Comparison of ENCODE assay signal across 8 cellular contexts in genomic region chr2:172253190-172254052, GRCh38.
A peak's percentile ranks its signal among the peaks of the same experiment; 100 is the strongest.
DNase-seq lines count a peak whose midpoint lies in the region; ATAC-seq and TF ChIP-seq lines count a peak whose summit lies in the region.

No MANE protein-coding gene starts in this region.

- H3K4me1 ChIP-seq in gastrocnemius medialis: no peaks in the 10 kb centered on the region

- peak; percentile 72 to 83 for ATAC-seq in gastrocnemius medialis
- no peak for ATAC-seq in HG03521 (IDR thresholded peaks at IDR 0.05; ENCODE audit: unreplicated experiment)
- no peak for ATAC-seq in HG03378 (IDR thresholded peaks at IDR 0.05; ENCODE audit: unreplicated experiment)

- H3K9me3 ChIP-seq in gastrocnemius medialis: no peaks in the 10 kb centered on the region

- H3K4me3 ChIP-seq in gastrocnemius medialis: no peak overlapping the region

- no peaks in the 10 kb centered on the region for H3K27me3 ChIP-seq in gastrocnemius medialis

- peak; percentile 75 for DNase-seq in CD1c-positive myeloid dendritic cell (ENCODE audit: extremely low spot score)
- peak; percentile 96 for DNase-seq in LoVo (ENCODE audit: low spot score)
- peak; percentile 62 for DNase-seq in activated CD8-positive, alpha-beta memory T cell treated with anti-CD3 and anti-CD28 coated beads, Interleukin-2, amount 50 U/mL, for 48 hours
- peak; percentile 98 for DNase-seq in fibroblast of peridontal ligament (ENCODE audit: extremely low read depth)
- DNase-seq in gastrocnemius medialis: peak in 1 of 2 donors; percentile 25
- no peak for DNase-seq in NCI-H2171 treated with DMSO at 0.1 percent for 48 hours (lab: John Stamatoyannopoulos, UW)

- intact Hi-C loops in gastrocnemius medialis (cut with DNase I; ENCODE audit: low total_unique reads): no loop called here

- H3K27ac ChIP-seq in gastrocnemius medialis: peak overlapping the region; percentile 57 to 73 (median 68)

- in situ Hi-C loops in gastrocnemius medialis (cut with MboI; ENCODE audit: low sequenced_read_pairs in 4 of 4): no loop called here

- no peak for TF ChIP-seq CTCF in gastrocnemius medialis (IDR thresholded peaks at IDR 0.05 in 4 of 5, conservative IDR thresholded peaks at IDR 0.05 in 1 of 5)

- TF ChIP-seq POLR2A in gastrocnemius medialis (IDR thresholded peaks at IDR 0.05): no peak

- H3K36me3 ChIP-seq in gastrocnemius medialis: no peaks in the 10 kb centered on the region

Comparison
In these comparisons a context has a peak if more than half of its experiments do, and no peak if none do; other contexts are left out.
1. ATAC-seq: peak in gastrocnemius medialis (2 of 2); none in HG03521 (single experiment) and HG03378 (single experiment).